ENCODE assay signal across 1 cellular context in the genomic region with DNA sequence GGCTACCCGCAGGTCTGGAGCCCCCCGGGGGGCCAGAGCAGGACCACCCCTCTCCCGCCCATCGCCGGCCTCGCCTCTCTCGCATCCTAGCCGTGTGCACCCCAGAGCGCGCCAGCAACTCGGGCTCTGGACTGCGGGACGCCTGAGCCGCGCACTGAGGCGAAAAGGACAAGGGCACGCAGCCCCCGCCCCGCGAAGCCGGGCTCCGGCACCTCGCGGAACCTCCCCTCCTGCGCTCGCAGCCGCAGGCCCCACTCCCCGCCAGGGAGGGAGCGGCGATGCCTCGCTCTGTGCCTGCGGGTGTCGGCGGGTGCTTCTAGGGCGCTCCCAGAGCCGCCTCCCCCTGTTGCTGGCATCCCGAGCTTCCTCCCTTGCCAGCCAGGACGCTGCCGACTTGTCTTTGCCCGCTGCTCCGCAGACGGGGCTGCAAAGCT.
TF ChIP-seq lines count a peak whose summit lies in the region.

Gene ITGB8 (plus strand): TSS at position 104 of the 434 bp plus-strand sequence. CDS start 907 bp downstream, outside the sequence.

TF ChIP-seq in WTC11, 78 proteins besides CTCF, POLR2A, EP300 and RAD21 (continued from another document):
- TF ChIP-seq AFF4 (CRISPR knock-in tag; IDR thresholded peaks at IDR 0.05; ENCODE audit: borderline replicate concordance) (no peak), SMAD3 (CRISPR knock-in tag; IDR thresholded peaks at IDR 0.05; ENCODE audit: borderline replicate concordance) (no peak), ZNF121 (CRISPR knock-in tag; IDR thresholded peaks at IDR 0.05) (no peak), ZNF423 (CRISPR knock-in tag; IDR thresholded peaks at IDR 0.05) (peak; percentile 25; the same call in 1 of the 2 replicates), CBFB (CRISPR knock-in tag; IDR thresholded peaks at IDR 0.05; ENCODE audit: low read depth) (no peak), NR3C1 (CRISPR knock-in tag; conservative IDR thresholded peaks at IDR 0.05; ENCODE audit: low read depth) (no peak), TEAD1 (CRISPR knock-in tag; IDR thresholded peaks at IDR 0.05) (no peak; the same call in 1 of the 2 replicates), MYBL2 (CRISPR knock-in tag; IDR thresholded peaks at IDR 0.05) (no peak), ZNF512 (CRISPR knock-in tag; IDR thresholded peaks at IDR 0.05; ENCODE audit: borderline replicate concordance) (no peak), FOXP1 (CRISPR knock-in tag; IDR thresholded peaks at IDR 0.05; ENCODE audit: borderline replicate concordance) (peak; percentile 4; the same call in 1 of the 2 replicates), ELF4 (CRISPR knock-in tag; IDR thresholded peaks at IDR 0.05; ENCODE audit: low read depth) (no peak), TEAD4 (CRISPR knock-in tag; IDR thresholded peaks at IDR 0.05) (no peak), ESRRA (CRISPR knock-in tag; IDR thresholded peaks at IDR 0.05; ENCODE audit: borderline replicate concordance) (peak; percentile 29; the same call in 1 of the 2 replicates), RELA (CRISPR knock-in tag; IDR thresholded peaks at IDR 0.05; ENCODE audit: borderline replicate concordance) (0 out of 2 replicates have a peak, but pooled peaks have one; percentile 30), NFE2L1 (CRISPR knock-in tag; IDR thresholded peaks at IDR 0.05) (no peak), ZBTB21 (CRISPR knock-in tag; IDR thresholded peaks at IDR 0.05; ENCODE audit: borderline replicate concordance) (0 out of 2 replicates have a peak, but pooled peaks have one; percentile 9), ZNF671 (CRISPR knock-in tag; IDR thresholded peaks at IDR 0.05) (no peak), ZNF281 (CRISPR knock-in tag; IDR thresholded peaks at IDR 0.05) (no peak), ATF1 (CRISPR knock-in tag; IDR thresholded peaks at IDR 0.05) (0 out of 2 replicates have a peak, but pooled peaks have one; percentile 72), NR1H2 (CRISPR knock-in tag; IDR thresholded peaks at IDR 0.05) (no peak), CREB1 (CRISPR knock-in tag; IDR thresholded peaks at IDR 0.05) (no peak), FOXJ3 (CRISPR knock-in tag; IDR thresholded peaks at IDR 0.05; ENCODE audit: borderline replicate concordance) (no peak), RORB (CRISPR knock-in tag; IDR thresholded peaks at IDR 0.05) (no peak)
- TF ChIP-seq, protein P1, sequence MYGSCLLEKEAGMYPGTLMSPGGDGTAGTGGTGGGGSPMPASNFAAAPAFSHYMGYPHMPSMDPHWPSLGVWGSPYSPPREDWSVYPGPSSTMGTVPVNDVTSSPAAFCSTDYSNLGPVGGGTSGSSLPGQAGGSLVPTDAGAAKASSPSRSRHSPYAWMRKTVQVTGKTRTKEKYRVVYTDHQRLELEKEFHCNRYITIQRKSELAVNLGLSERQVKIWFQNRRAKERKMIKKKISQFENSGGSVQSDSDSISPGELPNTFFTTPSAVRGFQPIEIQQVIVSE (CRISPR knock-in tag; IDR thresholded peaks at IDR 0.05; ENCODE audit: borderline replicate concordance) = no peak
- TF ChIP-seq, protein P2, sequence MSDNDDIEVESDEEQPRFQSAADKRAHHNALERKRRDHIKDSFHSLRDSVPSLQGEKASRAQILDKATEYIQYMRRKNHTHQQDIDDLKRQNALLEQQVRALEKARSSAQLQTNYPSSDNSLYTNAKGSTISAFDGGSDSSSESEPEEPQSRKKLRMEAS (CRISPR knock-in tag; IDR thresholded peaks at IDR 0.05) = no peak; the same call in 1 of the 2 replicates
- TF ChIP-seq, protein P3, sequence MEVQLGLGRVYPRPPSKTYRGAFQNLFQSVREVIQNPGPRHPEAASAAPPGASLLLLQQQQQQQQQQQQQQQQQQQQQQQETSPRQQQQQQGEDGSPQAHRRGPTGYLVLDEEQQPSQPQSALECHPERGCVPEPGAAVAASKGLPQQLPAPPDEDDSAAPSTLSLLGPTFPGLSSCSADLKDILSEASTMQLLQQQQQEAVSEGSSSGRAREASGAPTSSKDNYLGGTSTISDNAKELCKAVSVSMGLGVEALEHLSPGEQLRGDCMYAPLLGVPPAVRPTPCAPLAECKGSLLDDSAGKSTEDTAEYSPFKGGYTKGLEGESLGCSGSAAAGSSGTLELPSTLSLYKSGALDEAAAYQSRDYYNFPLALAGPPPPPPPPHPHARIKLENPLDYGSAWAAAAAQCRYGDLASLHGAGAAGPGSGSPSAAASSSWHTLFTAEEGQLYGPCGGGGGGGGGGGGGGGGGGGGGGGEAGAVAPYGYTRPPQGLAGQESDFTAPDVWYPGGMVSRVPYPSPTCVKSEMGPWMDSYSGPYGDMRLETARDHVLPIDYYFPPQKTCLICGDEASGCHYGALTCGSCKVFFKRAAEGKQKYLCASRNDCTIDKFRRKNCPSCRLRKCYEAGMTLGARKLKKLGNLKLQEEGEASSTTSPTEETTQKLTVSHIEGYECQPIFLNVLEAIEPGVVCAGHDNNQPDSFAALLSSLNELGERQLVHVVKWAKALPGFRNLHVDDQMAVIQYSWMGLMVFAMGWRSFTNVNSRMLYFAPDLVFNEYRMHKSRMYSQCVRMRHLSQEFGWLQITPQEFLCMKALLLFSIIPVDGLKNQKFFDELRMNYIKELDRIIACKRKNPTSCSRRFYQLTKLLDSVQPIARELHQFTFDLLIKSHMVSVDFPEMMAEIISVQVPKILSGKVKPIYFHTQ (CRISPR knock-in tag; IDR thresholded peaks at IDR 0.05) = no peak
- TF ChIP-seq, protein P4, sequence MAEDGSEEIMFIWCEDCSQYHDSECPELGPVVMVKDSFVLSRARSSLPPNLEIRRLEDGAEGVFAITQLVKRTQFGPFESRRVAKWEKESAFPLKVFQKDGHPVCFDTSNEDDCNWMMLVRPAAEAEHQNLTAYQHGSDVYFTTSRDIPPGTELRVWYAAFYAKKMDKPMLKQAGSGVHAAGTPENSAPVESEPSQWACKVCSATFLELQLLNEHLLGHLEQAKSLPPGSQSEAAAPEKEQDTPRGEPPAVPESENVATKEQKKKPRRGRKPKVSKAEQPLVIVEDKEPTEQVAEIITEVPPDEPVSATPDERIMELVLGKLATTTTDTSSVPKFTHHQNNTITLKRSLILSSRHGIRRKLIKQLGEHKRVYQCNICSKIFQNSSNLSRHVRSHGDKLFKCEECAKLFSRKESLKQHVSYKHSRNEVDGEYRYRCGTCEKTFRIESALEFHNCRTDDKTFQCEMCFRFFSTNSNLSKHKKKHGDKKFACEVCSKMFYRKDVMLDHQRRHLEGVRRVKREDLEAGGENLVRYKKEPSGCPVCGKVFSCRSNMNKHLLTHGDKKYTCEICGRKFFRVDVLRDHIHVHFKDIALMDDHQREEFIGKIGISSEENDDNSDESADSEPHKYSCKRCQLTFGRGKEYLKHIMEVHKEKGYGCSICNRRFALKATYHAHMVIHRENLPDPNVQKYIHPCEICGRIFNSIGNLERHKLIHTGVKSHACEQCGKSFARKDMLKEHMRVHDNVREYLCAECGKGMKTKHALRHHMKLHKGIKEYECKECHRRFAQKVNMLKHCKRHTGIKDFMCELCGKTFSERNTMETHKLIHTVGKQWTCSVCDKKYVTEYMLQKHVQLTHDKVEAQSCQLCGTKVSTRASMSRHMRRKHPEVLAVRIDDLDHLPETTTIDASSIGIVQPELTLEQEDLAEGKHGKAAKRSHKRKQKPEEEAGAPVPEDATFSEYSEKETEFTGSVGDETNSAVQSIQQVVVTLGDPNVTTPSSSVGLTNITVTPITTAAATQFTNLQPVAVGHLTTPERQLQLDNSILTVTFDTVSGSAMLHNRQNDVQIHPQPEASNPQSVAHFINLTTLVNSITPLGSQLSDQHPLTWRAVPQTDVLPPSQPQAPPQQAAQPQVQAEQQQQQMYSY (CRISPR knock-in tag; IDR thresholded peaks at IDR 0.05) = no peak
- TF ChIP-seq, protein P5, sequence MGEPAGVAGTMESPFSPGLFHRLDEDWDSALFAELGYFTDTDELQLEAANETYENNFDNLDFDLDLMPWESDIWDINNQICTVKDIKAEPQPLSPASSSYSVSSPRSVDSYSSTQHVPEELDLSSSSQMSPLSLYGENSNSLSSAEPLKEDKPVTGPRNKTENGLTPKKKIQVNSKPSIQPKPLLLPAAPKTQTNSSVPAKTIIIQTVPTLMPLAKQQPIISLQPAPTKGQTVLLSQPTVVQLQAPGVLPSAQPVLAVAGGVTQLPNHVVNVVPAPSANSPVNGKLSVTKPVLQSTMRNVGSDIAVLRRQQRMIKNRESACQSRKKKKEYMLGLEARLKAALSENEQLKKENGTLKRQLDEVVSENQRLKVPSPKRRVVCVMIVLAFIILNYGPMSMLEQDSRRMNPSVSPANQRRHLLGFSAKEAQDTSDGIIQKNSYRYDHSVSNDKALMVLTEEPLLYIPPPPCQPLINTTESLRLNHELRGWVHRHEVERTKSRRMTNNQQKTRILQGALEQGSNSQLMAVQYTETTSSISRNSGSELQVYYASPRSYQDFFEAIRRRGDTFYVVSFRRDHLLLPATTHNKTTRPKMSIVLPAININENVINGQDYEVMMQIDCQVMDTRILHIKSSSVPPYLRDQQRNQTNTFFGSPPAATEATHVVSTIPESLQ (CRISPR knock-in tag; IDR thresholded peaks at IDR 0.05) = no peak
- TF ChIP-seq, protein P6, sequence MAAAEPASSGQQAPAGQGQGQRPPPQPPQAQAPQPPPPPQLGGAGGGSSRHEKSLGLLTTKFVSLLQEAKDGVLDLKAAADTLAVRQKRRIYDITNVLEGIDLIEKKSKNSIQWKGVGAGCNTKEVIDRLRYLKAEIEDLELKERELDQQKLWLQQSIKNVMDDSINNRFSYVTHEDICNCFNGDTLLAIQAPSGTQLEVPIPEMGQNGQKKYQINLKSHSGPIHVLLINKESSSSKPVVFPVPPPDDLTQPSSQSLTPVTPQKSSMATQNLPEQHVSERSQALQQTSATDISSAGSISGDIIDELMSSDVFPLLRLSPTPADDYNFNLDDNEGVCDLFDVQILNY (CRISPR knock-in tag; IDR thresholded peaks at IDR 0.05) = no peak
- TF ChIP-seq, protein P7, sequence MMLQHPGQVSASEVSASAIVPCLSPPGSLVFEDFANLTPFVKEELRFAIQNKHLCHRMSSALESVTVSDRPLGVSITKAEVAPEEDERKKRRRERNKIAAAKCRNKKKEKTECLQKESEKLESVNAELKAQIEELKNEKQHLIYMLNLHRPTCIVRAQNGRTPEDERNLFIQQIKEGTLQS (CRISPR knock-in tag; conservative IDR thresholded peaks at IDR 0.05) = no peak
- TF ChIP-seq, protein P8, sequence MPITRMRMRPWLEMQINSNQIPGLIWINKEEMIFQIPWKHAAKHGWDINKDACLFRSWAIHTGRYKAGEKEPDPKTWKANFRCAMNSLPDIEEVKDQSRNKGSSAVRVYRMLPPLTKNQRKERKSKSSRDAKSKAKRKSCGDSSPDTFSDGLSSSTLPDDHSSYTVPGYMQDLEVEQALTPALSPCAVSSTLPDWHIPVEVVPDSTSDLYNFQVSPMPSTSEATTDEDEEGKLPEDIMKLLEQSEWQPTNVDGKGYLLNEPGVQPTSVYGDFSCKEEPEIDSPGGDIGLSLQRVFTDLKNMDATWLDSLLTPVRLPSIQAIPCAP (CRISPR knock-in tag; IDR thresholded peaks at IDR 0.05) = no peak
- TF ChIP-seq, protein P9, sequence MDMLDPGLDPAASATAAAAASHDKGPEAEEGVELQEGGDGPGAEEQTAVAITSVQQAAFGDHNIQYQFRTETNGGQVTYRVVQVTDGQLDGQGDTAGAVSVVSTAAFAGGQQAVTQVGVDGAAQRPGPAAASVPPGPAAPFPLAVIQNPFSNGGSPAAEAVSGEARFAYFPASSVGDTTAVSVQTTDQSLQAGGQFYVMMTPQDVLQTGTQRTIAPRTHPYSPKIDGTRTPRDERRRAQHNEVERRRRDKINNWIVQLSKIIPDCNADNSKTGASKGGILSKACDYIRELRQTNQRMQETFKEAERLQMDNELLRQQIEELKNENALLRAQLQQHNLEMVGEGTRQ (CRISPR knock-in tag; IDR thresholded peaks at IDR 0.05) = no peak
